Comparison of ENCODE assay signal across 8 cellular contexts in genomic region chr12:122080149-122081107, GRCh38. TPM values are rescaled to one million over a fixed set of nuclear protein-coding genes. Genes with fewer than 3 reads are reported as not detected.
DNase-seq lines count a peak whose midpoint lies in the region; ATAC-seq, FAIRE-seq and TF ChIP-seq lines count a peak whose summit lies in the region.

No MANE protein-coding gene starts in this region.

- no peaks in the 10 kb centered on the region for H3K9me1 ChIP-seq in K562 (ENCODE audit: control insufficient read depth, insufficient read depth, low read length)

- peak overlapping the region; percentile 91 for H3K27ac Mint-ChIP-seq in activated naive CD4-positive, alpha-beta T cell treated with anti-CD3 and anti-CD28 coated beads, Interleukin-2, amount 10 ng/mL, durations not matched to agents 7 days and 5 days

- POLR2A ChIA-PET in K562 (lab: Yijun Ruan, JAX): interaction anchor here (0.5 to 5.9 kb wide), 10 partner anchors 9 to 1281 kb away, joined by 3 to 68 read pairs (median 4); no protein-coding TSS in a partner anchor

- BruUV-seq in K562 (replicated peaks; lab: Mats Ljungman, UMichigan): TSS peak; percentile 45

- no peak overlapping the region for H2AFZ ChIP-seq in K562 (ENCODE audit: low read depth, low read length)

- H3K9me3 ChIP-seq in K562 (replicated peaks; ENCODE audit: control insufficient read depth, insufficient read depth, low read depth, low read length) (no peaks in the 10 kb centered on the region), iPS-18a (ENCODE audit: control insufficient read depth, low read depth, low read length) (no peaks in the 10 kb centered on the region), gastrocnemius medialis (no peaks in the 10 kb centered on the region)

- H3K36me3 ChIP-seq in K562 (ENCODE audit: control insufficient read depth, insufficient read depth, low read length) (peaks cover 35% of the 10 kb centered on the region), iPS-18a (ENCODE audit: control insufficient read depth, low read depth, low read length) (no peaks in the 10 kb centered on the region), gastrocnemius medialis (peaks cover 0 to 12% of the 10 kb centered on the region in 2 donors)

- CTCF ChIA-PET in activated naive CD4-positive, alpha-beta T cell treated with anti-CD3 and anti-CD28 coated beads, Interleukin-2, amount 10 ng/mL, durations not matched to agents 7 days and 5 days (lab: Charles Lee): interaction anchor here (0.7 to 5.8 kb wide), 15 partner anchors 8 to 293 kb away, joined by 3 to 39 read pairs (median 4); partner anchors contain the start of gene PSMD9
- CTCF ChIA-PET in K562 (lab: Yijun Ruan, JAX; ENCODE audit: low intra/inter-chr PET ratio): interaction anchor here (0.8 kb wide), 1 partner anchor 26 kb away, joined by 4 read pairs; no protein-coding TSS in a partner anchor

- H3K4me3 Mint-ChIP-seq in activated naive CD4-positive, alpha-beta T cell treated with anti-CD3 and anti-CD28 coated beads, Interleukin-2, amount 10 ng/mL, durations not matched to agents 7 days and 5 days: peak overlapping the region; percentile 99

- ATAC-seq in K562: peak; percentile 26
- peak; percentile 46 to 50 for ATAC-seq in gastrocnemius medialis

- no peak for TF ChIP-seq RAD21 in K562 (CRISPR knock-in tag; conservative IDR thresholded peaks at IDR 0.05 in 1 of 2, IDR thresholded peaks at IDR 0.05 in 1 of 2)

- TF ChIP-seq CTCF in K562 (IDR thresholded peaks at IDR 0.05 in 2 of 3, conservative IDR thresholded peaks at IDR 0.05 in 1 of 3; ENCODE audit: insufficient read depth in 2 of 3, low read depth in 1 of 3, low read length in 3 of 3): no peak
- no peak for TF ChIP-seq CTCF in gastrocnemius medialis (IDR thresholded peaks at IDR 0.05 in 4 of 5, conservative IDR thresholded peaks at IDR 0.05 in 1 of 5)
- TF ChIP-seq CTCF in GM13976 (IDR thresholded peaks at IDR 0.05; ENCODE audit: borderline replicate concordance, control extremely low read depth, extremely low read depth, insufficient read depth, missing control alignments): no peak

- peaks cover 73% of the 10 kb centered on the region for H3K79me2 ChIP-seq in K562 (ENCODE audit: control insufficient read depth, insufficient read depth, low read length)

- H3K4me3 ChIP-seq in K562: peak overlapping the region; percentile 74
- H3K4me3 ChIP-seq in iPS-18a (ENCODE audit: low read length): peak overlapping the region; percentile 54
- peak overlapping the region; percentile 65 to 86 (median 76) for H3K4me3 ChIP-seq in gastrocnemius medialis

- TF ChIP-seq POLR2A in K562 (conservative IDR thresholded peaks at IDR 0.05): no peak; the same call in 1 of the 2 replicates
- TF ChIP-seq POLR2A in gastrocnemius medialis (IDR thresholded peaks at IDR 0.05): peak; percentile 60 to 62

- peak overlapping the region; percentile 95 for H3K4me2 ChIP-seq in K562 (ENCODE audit: insufficient read depth, low read length)

- peak overlapping the region; percentile 88 for H3K27ac ChIP-seq in K562 (ENCODE audit: extremely low read depth, low read depth, low read length)
- no peak overlapping the region for H3K27ac ChIP-seq in iPS-18a (ENCODE audit: low read length)
- H3K27ac ChIP-seq in gastrocnemius medialis: peak overlapping the region; percentile 91 to 97 (median 96)

- H4K20me1 ChIP-seq in K562 (replicated peaks; ENCODE audit: control insufficient read depth, insufficient read depth, low read length): peaks cover 29% of the 10 kb centered on the region

- 2% methylated on average over 18 of the region's 18 CpGs for WGBS in K562 (ENCODE audit: insufficient coverage, low coverage, missing lambda C conversion rate)

- H3K36me3 Mint-ChIP-seq in activated naive CD4-positive, alpha-beta T cell treated with anti-CD3 and anti-CD28 coated beads, Interleukin-2, amount 10 ng/mL, durations not matched to agents 7 days and 5 days: peaks cover 39% of the 10 kb centered on the region

- H3K27me3 ChIP-seq in K562 (ENCODE audit: control insufficient read depth in 2 of 2, insufficient read depth in 2 of 2, low read length in 2 of 2) (no peaks in the 10 kb centered on the region), iPS-18a (ENCODE audit: control insufficient read depth, insufficient read depth, low read length) (peaks cover 23% of the 10 kb centered on the region), gastrocnemius medialis (no peaks in the 10 kb centered on the region)

- H3K27me3 Mint-ChIP-seq in activated naive CD4-positive, alpha-beta T cell treated with anti-CD3 and anti-CD28 coated beads, Interleukin-2, amount 10 ng/mL, durations not matched to agents 7 days and 5 days: peaks cover 3% of the 10 kb centered on the region

- in situ Hi-C loops in K562 (cut with MboI): no loop called here
- in situ Hi-C loops in gastrocnemius medialis (cut with MboI; ENCODE audit: low sequenced_read_pairs in 4 of 4): no loop called here
- in situ Hi-C loops in GM13976 (cut with MboI; ENCODE audit: low sequenced_read_pairs, unreplicated experiment): no loop called here

- peak overlapping the region; percentile 79 to 98 for H3K9ac ChIP-seq in K562 (ENCODE audit: insufficient read depth in 1 of 2, low read depth in 2 of 2, low read length in 2 of 2)
- H3K9ac ChIP-seq in iPS-18a (ENCODE audit: low read length): peak overlapping the region; percentile 2

- TF ChIP-seq EP300 in K562 (IDR thresholded peaks at IDR 0.05; ENCODE audit: low read length): no peak

- peaks cover 67% of the 10 kb centered on the region for H3K4me1 Mint-ChIP-seq in activated naive CD4-positive, alpha-beta T cell treated with anti-CD3 and anti-CD28 coated beads, Interleukin-2, amount 10 ng/mL, durations not matched to agents 7 days and 5 days

- intact Hi-C loops in K562 (cut with micrococcal nuclease) (loop anchor here (2.0 kb wide), 1 partner anchor 18 kb away; no protein-coding TSS in a partner anchor), gastrocnemius medialis (cut with DNase I; ENCODE audit: low total_unique reads) (no loop called here)

- H3K4me1 ChIP-seq in K562 (replicated peaks in 1 of 2; ENCODE audit: control insufficient read depth in 2 of 2, insufficient read depth in 2 of 2, low read length in 2 of 2) (peaks cover 37 to 44% of the 10 kb centered on the region in 2 experiments; a peak in 4 of 5 replicates), iPS-18a (ENCODE audit: control insufficient read depth, low read depth, low read length) (peaks cover 11% of the 10 kb centered on the region), gastrocnemius medialis (peaks cover 60 to 63% of the 10 kb centered on the region in 2 donors)

- peak; percentile 37 for FAIRE-seq in K562 (lab: Jason Lieb, UNC)

- DNase-seq in activated naive CD4-positive, alpha-beta T cell treated with anti-CD3 and anti-CD28 coated beads, Interleukin-2, amount 10 ng/mL, durations not matched to agents 7 days and 5 days: no peak
- no peak for DNase-seq in activated naive CD4-positive, alpha-beta T cell (lab: John Stamatoyannopoulos, UW)
- peak; percentile 28 for DNase-seq in NCI-H82 treated with DMSO at 0.1 percent for 48 hours (lab: John Stamatoyannopoulos, UW; ENCODE audit: unreplicated experiment)
- peak in 1 of 4 experiments; percentile 53 for DNase-seq in K562 (ENCODE audit: extremely low read depth in 1 of 4, low spot score in 3 of 4)
- DNase-seq in gastrocnemius medialis: peak; percentile 77 to 88
- no peak for DNase-seq in GM13976 (ENCODE audit: low spot score)
- DNase-seq in NCI-H1694 treated with DMSO at 0.1 percent for 48 hours (lab: John Stamatoyannopoulos, UW): no peak

- H3K9me3 Mint-ChIP-seq in activated naive CD4-positive, alpha-beta T cell treated with anti-CD3 and anti-CD28 coated beads, Interleukin-2, amount 10 ng/mL, durations not matched to agents 7 days and 5 days: no peaks in the 10 kb centered on the region

TF ChIP-seq in K562, 482 proteins besides CTCF, POLR2A, EP300 and RAD21 (continues in another document):
- no peak for TF ChIP-seq ZBTB17 (CRISPR knock-in tag; IDR thresholded peaks at IDR 0.05)

RNA-seq across cellular contexts. Expression of gene MLXIP, which starts 1.9 kb away (rescaled TPM):
- 289 and 513 TPM in 2 replicates for total RNA-seq in K562 (2011; cell fraction: chromatin; rRNA removed; ENCODE audit: low replicate concordance)
- total RNA-seq in K562 (2011; cell fraction: nucleolus; rRNA removed): 197 and 203 TPM in 2 replicates
- total RNA-seq in K562 (2011; cell fraction: nucleoplasm; rRNA removed): 215 and 311 TPM in 2 replicates
- total RNA-seq in K562 (2014; rRNA removed) (14.7 and 36.9 TPM in 2 replicates), K562 (2014; rRNA removed; fragmentation: Illumina TruSeq; extraction: Trizol) (13.8 and 18.1 TPM in 2 replicates), K562 (2015; rRNA removed; fragmentation: Illumina TruSeq; extraction: Trizol) (25.8 and 28.9 TPM in 2 replicates), K562 (2021) (65.8 and 66.3 TPM in 2 replicates), gastrocnemius medialis (10 to 100 TPM; 36.6 to 89.4 (median 79.7) TPM)
- polyA plus RNA-seq in K562 (2011; rRNA removed) (14.4 and 20.7 TPM in 2 replicates), K562 (2014; fragmentation: Illumina TruSeq; extraction: Trizol) (40.7 and 46.7 TPM in 2 replicates), K562 (2014; fragmentation: Nextera tagmentation; extraction: Ambion mirVana) (1 to 10 TPM; 2.2 to 3.8 TPM), K562 (2014; rRNA removed) (26.0 and 26.5 TPM in 2 replicates)
- polyA plus RNA-seq in K562 (2011; cell fraction: cytosol; rRNA removed): 9.9 and 11.6 TPM in 2 replicates
- 78.1 and 99.4 TPM in 2 replicates for polyA plus RNA-seq in K562 (2011; cell fraction: nucleus; rRNA removed)
- polyA plus RNA-seq in K562 (2012): 33.1 and 37.7 TPM in 2 replicates
- 20.9 and 23.5 TPM in 2 replicates for polyA minus RNA-seq in K562 (2011; rRNA and poly(A)+ RNA removed)
- 51.8 and 60.9 TPM in 2 replicates for polyA minus RNA-seq in K562 (2011; cell fraction: cytosol; rRNA and poly(A)+ RNA removed)
- polyA minus RNA-seq in K562 (2011; cell fraction: nucleus; rRNA and poly(A)+ RNA removed): 61.8 and 88.5 TPM in 2 replicates

RNA-seq across cellular contexts. Expression of gene BCL7A, which starts 58.7 kb away (rescaled TPM):
- 14.3 and 26.5 TPM in 2 replicates for total RNA-seq in K562 (2011; cell fraction: chromatin; rRNA removed; ENCODE audit: low replicate concordance)
- 14.6 and 18.5 TPM in 2 replicates for total RNA-seq in K562 (2011; cell fraction: nucleolus; rRNA removed)
- total RNA-seq in K562 (2011; cell fraction: nucleoplasm; rRNA removed): 12.9 and 13.2 TPM in 2 replicates
- 16.1 and 23.1 TPM in 2 replicates for total RNA-seq in K562 (2014; rRNA removed)
- total RNA-seq in K562 (2014; rRNA removed; fragmentation: Illumina TruSeq; extraction: Trizol): 11.0 and 13.6 TPM in 2 replicates
- 14.9 TPM in 2 replicates for total RNA-seq in K562 (2015; rRNA removed; fragmentation: Illumina TruSeq; extraction: Trizol)
- 19.9 and 21.9 TPM in 2 replicates for total RNA-seq in K562 (2021)
- 11.2 and 11.5 TPM in 2 replicates for polyA plus RNA-seq in K562 (2011; rRNA removed)
- 13.9 and 19.9 TPM in 2 replicates for polyA plus RNA-seq in K562 (2011; cell fraction: cytosol; rRNA removed)
- polyA plus RNA-seq in K562 (2011; cell fraction: nucleus; rRNA removed): 9.8 and 12.1 TPM in 2 replicates
- polyA plus RNA-seq in K562 (2012): 14.5 and 17.2 TPM in 2 replicates
- 19.5 and 20.1 TPM in 2 replicates for polyA plus RNA-seq in K562 (2014; fragmentation: Illumina TruSeq; extraction: Trizol)
- polyA plus RNA-seq in K562 (2014; fragmentation: Nextera tagmentation; extraction: Ambion mirVana): under 1 TPM; 0.25 to 0.30 TPM
- polyA plus RNA-seq in K562 (2014; rRNA removed): 16.8 and 17.1 TPM in 2 replicates
- 9.0 and 9.8 TPM in 2 replicates for polyA minus RNA-seq in K562 (2011; rRNA and poly(A)+ RNA removed)
- 8.2 and 11.0 TPM in 2 replicates for polyA minus RNA-seq in K562 (2011; cell fraction: cytosol; rRNA and poly(A)+ RNA removed)
- polyA minus RNA-seq in K562 (2011; cell fraction: nucleus; rRNA and poly(A)+ RNA removed): 2.8 and 4.3 TPM in 2 replicates
- 10 to 100 TPM in 3 of 4 donors, 1 to 10 TPM in 1; 9.8 to 23.5 (median 13.7) TPM for total RNA-seq in gastrocnemius medialis

Comparison
In these comparisons a context has a peak if more than half of its experiments do, and no peak if none do; other contexts are left out.
1. DNase-seq: peak in NCI-H82 treated with DMSO at 0.1 percent for 48 hours (single experiment) and gastrocnemius medialis (2 of 2); none in activated naive CD4-positive, alpha-beta T cell treated with anti-CD3 and anti-CD28 coated beads, Interleukin-2, amount 10 ng/mL, durations not matched to agents 7 days and 5 days (single experiment), activated naive CD4-positive, alpha-beta T cell (0 of 4), GM13976 (single experiment) and NCI-H1694 treated with DMSO at 0.1 percent for 48 hours (single experiment).
2. Peak in every context shown above with its lines, with median percentiles within 50 percentile points of each other: H3K4me3 ChIP-seq.